In genomic region chr2:43092520-43093179, GRCh38 we compare ENCODE assay signal across 18 cellular contexts.
A peak's percentile ranks its signal among the peaks of the same experiment; 100 is the strongest.
DNase-seq lines count a peak whose midpoint lies in the region; ATAC-seq, FAIRE-seq and TF ChIP-seq lines count a peak whose summit lies in the region.
"Had no signal": no experiment of that assay in that cellular context is flagged by ENCODE, and none has a peak within 500 bp of the region (broad histone marks: within the 10 kb centered on the region; RNA-seq: fewer than 3 reads in every experiment).

No MANE protein-coding gene starts in this region.

- H3K9me3 Mint-ChIP-seq in endothelial cell (ENCODE audit: unreplicated experiment): peaks cover 8% of the 10 kb centered on the region
- peaks cover 15% of the 10 kb centered on the region for H3K9me3 Mint-ChIP-seq in activated T-cell treated with anti-CD3 and anti-CD28 coated beads, Interleukin-2, amount 50 U/mL, for 4 hours
- H3K9me3 Mint-ChIP-seq in activated CD4-positive, alpha-beta memory T cell treated with anti-CD3 and anti-CD28 coated beads, Interleukin-2, amount 10 ng/mL, durations not matched to agents 7 days and 5 days: peaks cover 5% of the 10 kb centered on the region

- peak overlapping the region; percentile 1 for H2AFZ ChIP-seq in HepG2 (ENCODE audit: low read length)
- H2AFZ ChIP-seq in H1 (ENCODE audit: low read length): no peak overlapping the region
- H2AFZ ChIP-seq: GM23338 had no signal

- H3K4me2 ChIP-seq in HepG2 (ENCODE audit: low read depth, low read length) (peak overlapping the region; percentile 44), H1 (ENCODE audit: insufficient read depth in 1 of 2, low read depth in 2 of 2, low read length in 2 of 2) (no peak overlapping the region)
- H3K4me2 ChIP-seq: GM23338 had no signal

- H2BK15ac ChIP-seq in H1 (ENCODE audit: low read length): 0 out of 2 replicates have a peak overlapping the region, but pooled peaks have one; percentile 4

- no peak overlapping the region for H3K56ac ChIP-seq in H1 (replicated peaks; ENCODE audit: insufficient read length, low read depth, low read length)

- 0 out of 2 replicates have a peak overlapping the region, but pooled peaks have one; percentile 3 for H2BK20ac ChIP-seq in H1 (ENCODE audit: low read length)

- H3K27me3 Mint-ChIP-seq in endothelial cell (ENCODE audit: unreplicated experiment): peaks cover 2% of the 10 kb centered on the region
- H3K27me3 Mint-ChIP-seq in activated T-cell treated with anti-CD3 and anti-CD28 coated beads, Interleukin-2, amount 50 U/mL, for 4 hours (ENCODE audit: low read depth): no peaks in the 10 kb centered on the region
- peaks cover 9% of the 10 kb centered on the region for H3K27me3 Mint-ChIP-seq in activated CD4-positive, alpha-beta memory T cell treated with anti-CD3 and anti-CD28 coated beads, Interleukin-2, amount 10 ng/mL, durations not matched to agents 7 days and 5 days

- no peak overlapping the region for H2AK5ac ChIP-seq in H1 (ENCODE audit: low read depth, low read length)

- no peaks in the 10 kb centered on the region for H3K23me2 ChIP-seq in H1 (ENCODE audit: low read depth, low read length)

- POLR2A ChIA-PET in HepG2 (lab: Yijun Ruan, JAX) (interaction anchor here (0.9 to 2.2 kb wide), 6 partner anchors 19 to 134 kb away, joined by 3 to 16 read pairs (median 4); partner anchors contain the start of gene ZFP36L2), H1 (lab: Charles Lee; ENCODE audit: partially characterized antibody) (interaction anchor here (1.1 to 1.8 kb wide), 2 partner anchors 9 to 12 kb away, joined by 4 to 11 read pairs; no protein-coding TSS in a partner anchor)
- POLR2A ChIA-PET in activated CD4-positive, alpha-beta memory T cell treated with anti-CD3 and anti-CD28 coated beads, Interleukin-2, amount 10 ng/mL, durations not matched to agents 7 days and 5 days (lab: Charles Lee): no interaction called here

- peak; percentile 91 for DNase-seq in HepG2 (ENCODE audit: low spot score)
- no peak for DNase-seq in right lobe of liver
- no peak for DNase-seq in H1 (ENCODE audit: low read depth in 1 of 2, low spot score in 2 of 2)
- DNase-seq in mucosa of descending colon: no peak
- no peak for DNase-seq in endothelial cell (ENCODE audit: low spot score)
- no peak for DNase-seq in activated T-cell treated with anti-CD3 and anti-CD28 coated beads, Interleukin-2, amount 50 U/mL, for 4 hours
- no peak for DNase-seq in NK-92 (lab: John Stamatoyannopoulos, UW; ENCODE audit: unreplicated experiment)
- DNase-seq in activated CD4-positive, alpha-beta memory T cell treated with anti-CD3 and anti-CD28 coated beads, Interleukin-2, amount 10 ng/mL, durations not matched to agents 7 days and 5 days: no peak
- DNase-seq: Calu3, DMS 273 treated with DMSO at 0.1 percent for 48 hours, DMS79 treated with DMSO at 0.1 percent for 48 hours, EL, GDM1, H9 had no signal

- H4K20me1 ChIP-seq in HepG2 (ENCODE audit: insufficient read depth, low read length) (no peaks in the 10 kb centered on the region), H1 (replicated peaks in 1 of 2; ENCODE audit: control insufficient read depth in 1 of 2, insufficient read depth in 2 of 2, low read length in 2 of 2) (no peaks in the 10 kb centered on the region)

- H3K9ac ChIP-seq in HepG2 (ENCODE audit: insufficient read depth, low read depth, low read length) (no peak overlapping the region), H1 (replicated peaks in 1 of 4; ENCODE audit: extremely low read depth in 1 of 4, low read depth in 3 of 4, low read length in 3 of 4) (no peak overlapping the region)

- peak; percentile 52 for TF ChIP-seq CTCF in HepG2 (CRISPR knock-in tag; IDR thresholded peaks at IDR 0.05)
- TF ChIP-seq CTCF in right lobe of liver (IDR thresholded peaks at IDR 0.05): no peak
- no peak for TF ChIP-seq CTCF in H1 (IDR thresholded peaks at IDR 0.05; ENCODE audit: control extremely low read depth in 1 of 3, insufficient read depth in 1 of 3, low read depth in 1 of 3, low read length in 3 of 3)
- TF ChIP-seq CTCF in mucosa of descending colon (IDR thresholded peaks at IDR 0.05): no peak
- TF ChIP-seq CTCF in endothelial cell (IDR thresholded peaks at IDR 0.05; ENCODE audit: unreplicated experiment): no peak

- ATAC-seq in HepG2 (peak; percentile 80), right lobe of liver (no peak), mucosa of descending colon (peak; percentile 34)
- ATAC-seq in activated T-cell treated with anti-CD3 and anti-CD28 coated beads, Interleukin-2, amount 50 U/mL, for 4 hours: no peak
- ATAC-seq: GM23338 had no signal

- peaks cover 8% of the 10 kb centered on the region for H3K36me3 Mint-ChIP-seq in endothelial cell (ENCODE audit: low read depth, unreplicated experiment)
- peaks cover 9% of the 10 kb centered on the region for H3K36me3 Mint-ChIP-seq in activated T-cell treated with anti-CD3 and anti-CD28 coated beads, Interleukin-2, amount 50 U/mL, for 4 hours (ENCODE audit: insufficient read depth)
- peaks cover 3% of the 10 kb centered on the region for H3K36me3 Mint-ChIP-seq in activated CD4-positive, alpha-beta memory T cell treated with anti-CD3 and anti-CD28 coated beads, Interleukin-2, amount 10 ng/mL, durations not matched to agents 7 days and 5 days (ENCODE audit: low read depth)

- H3K4me1 ChIP-seq in HepG2 (ENCODE audit: insufficient read depth, low read length) (peaks cover 49% of the 10 kb centered on the region), right lobe of liver (no peaks in the 10 kb centered on the region), H1 (replicated peaks in 1 of 4; ENCODE audit: control insufficient read depth in 3 of 4, insufficient read depth in 4 of 4, low read length in 3 of 4) (no peaks in the 10 kb centered on the region), mucosa of descending colon (ENCODE audit: low read depth) (no peaks in the 10 kb centered on the region)

- no peak overlapping the region for H3K4me3 Mint-ChIP-seq in endothelial cell (ENCODE audit: unreplicated experiment)
- no peak overlapping the region for H3K4me3 Mint-ChIP-seq in activated T-cell treated with anti-CD3 and anti-CD28 coated beads, Interleukin-2, amount 50 U/mL, for 4 hours
- H3K4me3 Mint-ChIP-seq in activated CD4-positive, alpha-beta memory T cell treated with anti-CD3 and anti-CD28 coated beads, Interleukin-2, amount 10 ng/mL, durations not matched to agents 7 days and 5 days: no peak overlapping the region
- H3K4me3 Mint-ChIP-seq: GM23338, H9 had no signal

- H3K4me1 Mint-ChIP-seq in endothelial cell (ENCODE audit: unreplicated experiment): peaks cover 6% of the 10 kb centered on the region
- no peaks in the 10 kb centered on the region for H3K4me1 Mint-ChIP-seq in activated T-cell treated with anti-CD3 and anti-CD28 coated beads, Interleukin-2, amount 50 U/mL, for 4 hours (ENCODE audit: low read depth)
- no peaks in the 10 kb centered on the region for H3K4me1 Mint-ChIP-seq in activated CD4-positive, alpha-beta memory T cell treated with anti-CD3 and anti-CD28 coated beads, Interleukin-2, amount 10 ng/mL, durations not matched to agents 7 days and 5 days

- in situ Hi-C loops in HepG2 (cut with HindIII; ENCODE audit: extremely low pct_ligation_motif_present, low pct_unique_long_range_greater_than_20kb): no loop called here

- H3K79me1 ChIP-seq in H1 (ENCODE audit: low read depth, low read length): no peaks in the 10 kb centered on the region; the same call in 1 of the 2 replicates

- no peak overlapping the region; a peak in 1 of 6 replicates for H3K4me3 ChIP-seq in HepG2 (replicated peaks in 1 of 3; ENCODE audit: insufficient read depth in 1 of 3, low read depth in 2 of 3, low read length in 3 of 3)
- no peak overlapping the region for H3K4me3 ChIP-seq in right lobe of liver
- H3K4me3 ChIP-seq in H1 (ENCODE audit: extremely low read depth in 1 of 4, insufficient read depth in 2 of 4, low read depth in 3 of 4, low read length in 4 of 4): no peak overlapping the region
- H3K4me3 ChIP-seq in mucosa of descending colon: no peak overlapping the region
- H3K4me3 ChIP-seq: GM23338 had no signal

- no peak overlapping the region for H2BK120ac ChIP-seq in H1 (replicated peaks; ENCODE audit: low read depth, low read length)

- H3K23ac ChIP-seq in H1 (ENCODE audit: insufficient read length): no peak overlapping the region

- H3K18ac ChIP-seq in H1 (ENCODE audit: extremely low read depth, low read length): no peak overlapping the region

- intact Hi-C loops in HepG2 (cut with micrococcal nuclease; ENCODE audit: unreplicated experiment) (no loop called here), right lobe of liver (cut with DNase I) (no loop called here), mucosa of descending colon (cut with DNase I, micrococcal nuclease) (no loop called here)

- no peak overlapping the region for H2BK5ac ChIP-seq in H1 (ENCODE audit: low read depth, low read length)

- H3K27ac ChIP-seq in HepG2 (ENCODE audit: extremely low read length, insufficient read depth, low read length) (peak overlapping the region; percentile 24), right lobe of liver (no peak overlapping the region), H1 (ENCODE audit: low read depth, low read length) (no peak overlapping the region)
- H3K27ac ChIP-seq: 22Rv1 had no signal

- H3K27ac Mint-ChIP-seq in endothelial cell (ENCODE audit: unreplicated experiment): no peak overlapping the region
- H3K27ac Mint-ChIP-seq in activated CD4-positive, alpha-beta memory T cell treated with anti-CD3 and anti-CD28 coated beads, Interleukin-2, amount 10 ng/mL, durations not matched to agents 7 days and 5 days: no peak overlapping the region
- H3K27ac Mint-ChIP-seq: GM23338, H9 had no signal

- TF ChIP-seq POLR2A in HepG2 (IDR thresholded peaks at IDR 0.05; ENCODE audit: insufficient read depth in 1 of 2, low read depth in 2 of 2, low read length in 2 of 2) (no peak), right lobe of liver (IDR thresholded peaks at IDR 0.05) (no peak), H1 (IDR thresholded peaks at IDR 0.05; ENCODE audit: control extremely low read depth in 1 of 2, low read depth in 2 of 2, low read length in 2 of 2) (no peak)

- CTCF ChIA-PET in HepG2 (lab: Yijun Ruan, JAX; ENCODE audit: low intra/inter-chr PET ratio, low total read pairs) (no interaction called here), H1 (lab: Charles Lee; ENCODE audit: partially characterized antibody) (interaction anchor here (1.0 to 2.2 kb wide), 4 partner anchors 8 to 179 kb away, joined by 3 to 6 read pairs (median 4); no protein-coding TSS in a partner anchor)
- CTCF ChIA-PET in activated CD4-positive, alpha-beta memory T cell treated with anti-CD3 and anti-CD28 coated beads, Interleukin-2, amount 10 ng/mL, durations not matched to agents 7 days and 5 days (lab: Charles Lee): interaction anchor here (1.0 kb wide), 1 partner anchor 137 kb away, joined by 4 read pairs; no protein-coding TSS in a partner anchor

- H3K14ac ChIP-seq in H1 (ENCODE audit: insufficient read length): no peak overlapping the region

- no peak overlapping the region for H4K91ac ChIP-seq in H1 (replicated peaks; ENCODE audit: insufficient read length, low read length)

- no TSS peak for BruUV-seq in HepG2 (replicated peaks; lab: Mats Ljungman, UMichigan)

- H3K27me3 ChIP-seq in HepG2 (ENCODE audit: control insufficient read depth in 1 of 2, insufficient read depth in 2 of 2, low read length in 2 of 2) (no peaks in the 10 kb centered on the region), right lobe of liver (no peaks in the 10 kb centered on the region), H1 (replicated peaks in 1 of 4; ENCODE audit: control insufficient read depth in 3 of 4, extremely low read depth in 1 of 4, insufficient read depth in 3 of 4, low read length in 3 of 4) (no peaks in the 10 kb centered on the region)

- WGBS in HepG2 (ENCODE audit: low lambda C conversion rate): 3% methylated on average over 2 of the region's 2 CpGs
- WGBS in right lobe of liver (ENCODE audit: insufficient coverage, low coverage, low lambda C conversion rate, missing lambda C conversion rate): 66% methylated on average over 2 of the region's 2 CpGs
- WGBS in H1 (ENCODE audit: extremely low coverage in 1 of 2, insufficient coverage in 1 of 2, insufficient read length in 1 of 2, insufficient replicate concordance in 2 of 2, low coverage in 1 of 2, low lambda C conversion rate in 2 of 2, missing lambda C conversion rate in 1 of 2), 2 experiments: 70% methylated on average over 2 of the region's 2 CpGs; no CpG with 5 or more reads in 1 of the 2 experiments

- H3K9me3 ChIP-seq in HepG2 (ENCODE audit: low read length) (peaks cover 8% of the 10 kb centered on the region), right lobe of liver (no peaks in the 10 kb centered on the region), H1 (ENCODE audit: insufficient read depth in 2 of 2, low read depth in 1 of 2, low read length in 1 of 2) (peaks cover 0 to 12% of the 10 kb centered on the region in 2 experiments; a peak in 2 of 4 replicates), mucosa of descending colon (peaks cover 6% of the 10 kb centered on the region)

- H3K79me2 ChIP-seq in HepG2 (ENCODE audit: insufficient read depth, low read length) (no peaks in the 10 kb centered on the region), H1 (ENCODE audit: control insufficient read depth in 1 of 2, insufficient read depth in 2 of 2, low read length in 2 of 2) (no peaks in the 10 kb centered on the region)

- FAIRE-seq in HepG2 (lab: Jason Lieb, UNC) (peak; percentile 72), H1 (lab: Jason Lieb, UNC) (no peak)
- FAIRE-seq: GM12892, HTR-8/SVneo had no signal

- TF ChIP-seq RAD21 in HepG2 (CRISPR knock-in tag; IDR thresholded peaks at IDR 0.05) (no peak), H1 (IDR thresholded peaks at IDR 0.05 in 1 of 2, conservative IDR thresholded peaks at IDR 0.05 in 1 of 2; ENCODE audit: low read depth in 2 of 2, low read length in 2 of 2) (no peak)

- no peaks in the 10 kb centered on the region for H3K36me3 ChIP-seq in HepG2 (replicated peaks in 1 of 2; ENCODE audit: control insufficient read depth in 1 of 2, insufficient read depth in 2 of 2, low read length in 2 of 2)
- no peaks in the 10 kb centered on the region for H3K36me3 ChIP-seq in right lobe of liver
- H3K36me3 ChIP-seq in H1 (ENCODE audit: control insufficient read depth in 2 of 4, insufficient read depth in 4 of 4, low read length in 3 of 4): no peaks in the 10 kb centered on the region
- H3K36me3 ChIP-seq in mucosa of descending colon (ENCODE audit: low read depth): no peaks in the 10 kb centered on the region

- no peak overlapping the region for H4K8ac ChIP-seq in H1 (ENCODE audit: extremely low read depth, insufficient read depth, low read length)

- no peak overlapping the region for H4K5ac ChIP-seq in H1 (ENCODE audit: insufficient read length, low read depth, low read length)

- no peak overlapping the region for H2BK12ac ChIP-seq in H1 (ENCODE audit: low read depth, low read length)

- H3K4ac ChIP-seq in H1 (replicated peaks; ENCODE audit: insufficient read length, low read depth, low read length): no peak overlapping the region

- TF ChIP-seq EP300 in HepG2 (IDR thresholded peaks at IDR 0.05; ENCODE audit: low read depth in 2 of 2, low read length in 2 of 2) (peak in 1 of 2 experiments; percentile 82; a peak in 2 of 4 replicates), HepG2 (CRISPR knock-in tag; IDR thresholded peaks at IDR 0.05; ENCODE audit: borderline replicate concordance) (peak; percentile 68; the same call in 1 of the 2 replicates), H1 (IDR thresholded peaks at IDR 0.05; ENCODE audit: borderline replicate concordance in 1 of 2, low read depth in 2 of 2, low read length in 2 of 2) (no peak)

Comparison
In these comparisons a context has a peak if more than half of its experiments do, and no peak if none do; other contexts are left out.
1. ATAC-seq: peak in HepG2 (single experiment) and mucosa of descending colon (single experiment); none in right lobe of liver (0 of 4) and activated T-cell treated with anti-CD3 and anti-CD28 coated beads, Interleukin-2, amount 50 U/mL, for 4 hours (0 of 2).
2. Of the 41 proteins assayed by ChIP-seq in both HepG2 and H1: peak only in HepG2: ATF3, CTCF, EP300, HDAC2 and JUND; only in H1: none; in both: none; in neither: 36.